ENCODE assay signal across 8 cellular contexts in genomic region chr4:176195184-176195978, GRCh38. TPM values are rescaled to one million over a fixed set of nuclear protein-coding genes. Genes with fewer than 3 reads are reported as not detected.
DNase-seq lines count a peak whose midpoint lies in the region; ATAC-seq and TF ChIP-seq lines count a peak whose summit lies in the region.

TSS of gene SPATA4 (minus strand) at chr4:176195585. CDS start at chr4:176195562, 23 bp downstream.

- no peak within 1 kb of the TSS for H3K56ac ChIP-seq in H9 (ENCODE audit: insufficient read length, low read depth, low read length)

- peak within 1 kb of the TSS; percentile 84 for H3K4me2 ChIP-seq in H9 (ENCODE audit: insufficient read depth, insufficient read length, low read length)

- no peaks in the 10 kb centered on the region for H3K9me3 ChIP-seq in H9 (ENCODE audit: control insufficient read depth, low read depth, low read length)

- no CpG with 5 or more reads among the region's 45 CpGs for WGBS in H9 (ENCODE audit: extremely low coverage, insufficient read length, low lambda C conversion rate)

- no peaks in the 10 kb centered on the region for H3K9me3 Mint-ChIP-seq in H9
- no peaks in the 10 kb centered on the region for H3K9me3 Mint-ChIP-seq in natural killer cell
- H3K9me3 Mint-ChIP-seq in stimulated activated naive B cell treated with anti-CD40 and anti-IgM and Interleukin-4, amounts not matched to agents 10 μg/mL and 1 μg/mL and 100 μg/mL, for 72 hours: no peaks in the 10 kb centered on the region

- H3K4me3 Mint-ChIP-seq in H9: peak within 1 kb of the TSS; percentile 87 to 91
- H3K4me3 Mint-ChIP-seq in natural killer cell: peak within 1 kb of the TSS; percentile 92
- peak within 1 kb of the TSS; percentile 88 to 93 for H3K4me3 Mint-ChIP-seq in stimulated activated naive B cell treated with anti-CD40 and anti-IgM and Interleukin-4, amounts not matched to agents 10 μg/mL and 1 μg/mL and 100 μg/mL, for 72 hours

- no peak within 1 kb of the TSS for H3T11ph ChIP-seq in H9 (ENCODE audit: low read length)

- H3K27me3 Mint-ChIP-seq in H9 (ENCODE audit: low read depth) (no peaks in the 10 kb centered on the region), natural killer cell (ENCODE audit: low read depth in 2 of 2) (peaks cover 12 to 17% of the 10 kb centered on the region in 2 donors)
- peaks cover 13 to 25% of the 10 kb centered on the region in 2 donors for H3K27me3 Mint-ChIP-seq in stimulated activated naive B cell treated with anti-CD40 and anti-IgM and Interleukin-4, amounts not matched to agents 10 μg/mL and 1 μg/mL and 100 μg/mL, for 72 hours

- H3K36me3 Mint-ChIP-seq in H9 (ENCODE audit: insufficient read depth in 1 of 3, low read depth in 3 of 3): no peaks in the 10 kb centered on the region
- no peaks in the 10 kb centered on the region for H3K36me3 Mint-ChIP-seq in natural killer cell
- H3K36me3 Mint-ChIP-seq in stimulated activated naive B cell treated with anti-CD40 and anti-IgM and Interleukin-4, amounts not matched to agents 10 μg/mL and 1 μg/mL and 100 μg/mL, for 72 hours: no peaks in the 10 kb centered on the region

- TF ChIP-seq POLR2A in Raji (IDR thresholded peaks at IDR 0.05; ENCODE audit: insufficient read depth, low read depth, low read length): peak; percentile 77

- peak; percentile 97 for ATAC-seq in natural killer cell
- peak; percentile 96 to 98 for ATAC-seq in stimulated activated naive B cell treated with anti-CD40 and anti-IgM and Interleukin-4, amounts not matched to agents 10 μg/mL and 1 μg/mL and 100 μg/mL, for 72 hours (replicated peaks)

- no peak within 1 kb of the TSS for H3K27ac ChIP-seq in H9 (ENCODE audit: insufficient read length, low read depth, low read length)

- H2BK120ac ChIP-seq in H9 (ENCODE audit: low read depth, low read length, poor library complexity, severe bottlenecking): no peak within 1 kb of the TSS

- no peaks in the 10 kb centered on the region for H4K20me1 ChIP-seq in H9 (ENCODE audit: control insufficient read depth, insufficient read depth, insufficient read length)

- H3K4ac ChIP-seq in H9 (ENCODE audit: low read depth, low read length): no peak within 1 kb of the TSS

- no peaks in the 10 kb centered on the region for H3K79me2 ChIP-seq in H9 (ENCODE audit: insufficient read depth, low read length)

- H3K14ac ChIP-seq in H9 (ENCODE audit: insufficient read depth, low read length): no peak within 1 kb of the TSS

- H2BK15ac ChIP-seq in H9 (ENCODE audit: low read depth, low read length): no peak within 1 kb of the TSS

- peaks cover 3% of the 10 kb centered on the region for H3K23me2 ChIP-seq in H9 (ENCODE audit: insufficient read length, low read depth, low read length, poor library complexity, severe bottlenecking)

- TF ChIP-seq CTCF in H9 (conservative IDR thresholded peaks at IDR 0.05): no peak
- TF ChIP-seq CTCF in natural killer cell (IDR thresholded peaks at IDR 0.05): no peak

- DNase-seq in Daoy (ENCODE audit: low read depth) (peak; percentile 90), H9 (peak; percentile 96), M059J (ENCODE audit: low read depth) (peak; percentile 85), fibroblast of peridontal ligament (ENCODE audit: extremely low read depth) (peak; percentile 89), natural killer cell (peak; percentile 91)
- DNase-seq in activated effector memory CD4-positive, alpha-beta T cell treated with Interleukin-2 at 50 U/mL for 16 hours: peak; percentile 90
- DNase-seq in stimulated activated naive B cell treated with anti-CD40 and anti-IgM and Interleukin-4, amounts not matched to agents 10 μg/mL and 1 μg/mL and 100 μg/mL, for 72 hours: peak; percentile 93

- no peak within 1 kb of the TSS for H4K8ac ChIP-seq in H9 (replicated peaks; ENCODE audit: insufficient read length, low read depth, low read length)

- H2BK20ac ChIP-seq in H9 (ENCODE audit: low read depth, low read length, poor library complexity, severe bottlenecking): no peak within 1 kb of the TSS

- no peaks in the 10 kb centered on the region; the same call in 1 of the 2 replicates for H3K4me1 ChIP-seq in H9 (ENCODE audit: insufficient read depth, low read length)

- peaks cover 28 to 30% of the 10 kb centered on the region in 2 experiments for H3K4me1 Mint-ChIP-seq in H9
- peaks cover 9 to 10% of the 10 kb centered on the region in 2 donors for H3K4me1 Mint-ChIP-seq in natural killer cell
- H3K4me1 Mint-ChIP-seq in stimulated activated naive B cell treated with anti-CD40 and anti-IgM and Interleukin-4, amounts not matched to agents 10 μg/mL and 1 μg/mL and 100 μg/mL, for 72 hours: peaks cover 3 to 12% of the 10 kb centered on the region in 2 donors

- H4K91ac ChIP-seq in H9 (ENCODE audit: insufficient read length, low read depth, low read length): no peak within 1 kb of the TSS

- H3K79me1 ChIP-seq in H9 (ENCODE audit: insufficient read depth, low read depth, low read length, poor library complexity, severe bottlenecking): no peaks in the 10 kb centered on the region

- no peak within 1 kb of the TSS for H2BK5ac ChIP-seq in H9 (ENCODE audit: insufficient read length, low read length)

- no peaks in the 10 kb centered on the region for H3K27me3 ChIP-seq in H9 (ENCODE audit: insufficient read depth, low read length)

- no peak within 1 kb of the TSS for H4K5ac ChIP-seq in H9 (ENCODE audit: insufficient read length, low read depth, low read length)

- peak within 1 kb of the TSS; percentile 93 to 94 (median 94); a peak in 6 of 7 replicates for H3K27ac Mint-ChIP-seq in H9
- peak within 1 kb of the TSS; percentile 93 to 95 for H3K27ac Mint-ChIP-seq in natural killer cell
- peak within 1 kb of the TSS; percentile 52 for H3K27ac Mint-ChIP-seq in stimulated activated naive B cell treated with anti-CD40 and anti-IgM and Interleukin-4, amounts not matched to agents 10 μg/mL and 1 μg/mL and 100 μg/mL, for 72 hours

- H3K18ac ChIP-seq in H9 (ENCODE audit: insufficient read length, low read depth, low read length): peak within 1 kb of the TSS; percentile 8

- no peak within 1 kb of the TSS for H2AK5ac ChIP-seq in H9 (ENCODE audit: insufficient read length, low read length)

- H3K23ac ChIP-seq in H9 (ENCODE audit: insufficient read length, low read depth, low read length): no peak within 1 kb of the TSS

- peak within 1 kb of the TSS; percentile 63 for H3K9ac ChIP-seq in H9 (ENCODE audit: extremely low read depth, insufficient read length, low read length)

- H2AFZ ChIP-seq in H9 (ENCODE audit: low read length): no peak within 1 kb of the TSS

- no peak within 1 kb of the TSS for H2BK12ac ChIP-seq in H9 (ENCODE audit: insufficient read length, low read depth, low read length)

- intact Hi-C loops in natural killer cell (cut with micrococcal nuclease): loop anchor here (1.0 to 5.0 kb wide), 2 partner anchors 124 to 1913 kb away; partner anchors contain the start of genes CEP44, FBXO8 and SPCS3

RNA-seq across cellular contexts. Expression of gene SPATA4, which starts in this region (rescaled TPM):
- total RNA-seq in Daoy (2014; rRNA removed; shearing (Covaris generic)): 0.34 TPM in 1 of 2 replicates, not detected in the other
- total RNA-seq in H9 (2021): not detected in 2 replicates
- total RNA-seq in M059J (2014; rRNA removed; shearing (Covaris generic)): 0.12 TPM in 1 of 2 replicates, not detected in the other
- total RNA-seq in natural killer cell: not detected

Comparison
In these comparisons a context has a peak if more than half of its experiments do, and no peak if none do; other contexts are left out.
1. Peak in DNase-seq in Daoy; RNA of the gene not detected or under 1 TPM.
2. Peak in DNase-seq, H3K9ac ChIP-seq and H3K4me2 ChIP-seq in H9; RNA of the gene not detected or under 1 TPM.
3. Peak in DNase-seq in M059J; RNA of the gene not detected or under 1 TPM.
4. Peak in DNase-seq and ATAC-seq in natural killer cell; RNA of the gene not detected or under 1 TPM.